Comparison of ENCODE assay signal across 26 cellular contexts in the genomic region with DNA sequence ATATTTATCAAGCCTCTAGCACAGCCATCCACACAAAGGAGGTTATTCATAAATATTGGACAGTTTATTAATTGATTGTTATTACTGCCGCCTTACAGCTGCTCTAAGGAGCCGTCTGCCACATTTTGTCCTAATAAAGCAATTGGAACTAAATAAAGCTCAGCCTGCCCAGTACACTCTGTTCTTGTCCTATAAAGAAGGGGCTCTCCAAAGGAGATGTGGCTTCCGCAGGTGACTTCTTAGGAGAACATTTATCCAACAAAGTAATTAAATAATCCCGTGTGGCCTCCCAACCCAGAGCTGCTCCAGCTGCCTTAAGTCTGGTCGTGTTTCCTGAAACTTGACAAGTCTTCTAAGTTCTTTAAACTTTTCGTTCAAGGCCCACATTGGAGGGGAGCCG.
DNase-seq lines count a peak whose midpoint lies in the region; ATAC-seq and TF ChIP-seq lines count a peak whose summit lies in the region.
"Had no signal": no experiment of that assay in that cellular context is flagged by ENCODE, and none has a peak within 500 bp of the region (broad histone marks: within the 10 kb centered on the region; RNA-seq: fewer than 3 reads in every experiment).

No MANE protein-coding gene starts in this region.

- intact Hi-C loops in breast epithelium (cut with DNase I; ENCODE audit: low total_unique reads) (loop anchor here (2.0 kb wide), 1 partner anchor 70 kb away; no protein-coding TSS in a partner anchor), mammary epithelial cell (cut with micrococcal nuclease) (no loop called here)

- H3K4me3 ChIP-seq in breast epithelium = no peak overlapping the region
- H3K4me3 ChIP-seq in mammary epithelial cell (replicated peaks in 1 of 3; ENCODE audit: insufficient read depth in 1 of 3, low read depth in 2 of 3, low read length in 3 of 3) = no peak overlapping the region
- H3K4me3 ChIP-seq in gastroesophageal sphincter = no peak overlapping the region
- H3K4me3 ChIP-seq: GM23248 had no signal

- BruUV-seq in mammary epithelial cell (replicated peaks; lab: Mats Ljungman, UMichigan) = no TSS peak

- peak overlapping the region; percentile 68 to 72 for H3K27ac ChIP-seq in breast epithelium
- H3K27ac ChIP-seq in mammary epithelial cell (ENCODE audit: insufficient read depth, low read depth, low read length) = no peak overlapping the region
- H3K27ac ChIP-seq in gastroesophageal sphincter = peak overlapping the region in 2 of 4 donors; percentile 48
- H3K27ac ChIP-seq: 22Rv1, GM23248, HL-60, KMS-11, RWPE1 had no signal

- no peak for TF ChIP-seq CTCF in breast epithelium (IDR thresholded peaks at IDR 0.05)
- TF ChIP-seq CTCF in mammary epithelial cell (conservative IDR thresholded peaks at IDR 0.05 in 1 of 2, IDR thresholded peaks at IDR 0.05 in 1 of 2; ENCODE audit: extremely low read depth in 1 of 2, insufficient read depth in 1 of 2, low read depth in 1 of 2, low read length in 2 of 2) = no peak
- no peak for TF ChIP-seq CTCF in gastroesophageal sphincter (IDR thresholded peaks at IDR 0.05)

- no peaks in the 10 kb centered on the region for H3K36me3 ChIP-seq in breast epithelium
- H3K36me3 ChIP-seq in mammary epithelial cell (ENCODE audit: insufficient read depth, low read length) = no peaks in the 10 kb centered on the region
- H3K36me3 ChIP-seq in gastroesophageal sphincter = no peaks in the 10 kb centered on the region

- CTCF ChIA-PET in mammary epithelial cell (lab: Charles Lee; ENCODE audit: low non-redundant PET) = no interaction called here

- H3K9me3 ChIP-seq in breast epithelium = no peaks in the 10 kb centered on the region
- H3K9me3 ChIP-seq in mammary epithelial cell (replicated peaks; ENCODE audit: insufficient read depth, low read length) = peaks cover 4% of the 10 kb centered on the region
- peaks cover 0 to 6% (median 0%) of the 10 kb centered on the region in 3 donors for H3K9me3 ChIP-seq in gastroesophageal sphincter

- H3K4me1 ChIP-seq in breast epithelium = peaks cover 0 to 15% of the 10 kb centered on the region in 2 donors
- H3K4me1 ChIP-seq in mammary epithelial cell (ENCODE audit: insufficient read depth, low read length) = no peaks in the 10 kb centered on the region
- peaks cover 0 to 27% (median 0%) of the 10 kb centered on the region in 3 donors for H3K4me1 ChIP-seq in gastroesophageal sphincter

- in situ Hi-C loops in mammary epithelial cell (cut with MboI; ENCODE audit: low sequenced_read_pairs in 2 of 2) = no loop called here

- peak; percentile 44 for ATAC-seq in gastroesophageal sphincter
- ATAC-seq: Panc1 had no signal

- no peak overlapping the region for H3K9ac ChIP-seq in mammary epithelial cell (ENCODE audit: insufficient read depth, low read length)
- H3K9ac ChIP-seq: GM23248, KMS-11 had no signal

- H3K27me3 ChIP-seq in breast epithelium (peaks cover 0 to 16% of the 10 kb centered on the region in 2 donors), mammary epithelial cell (ENCODE audit: insufficient read depth, low read length) (no peaks in the 10 kb centered on the region), gastroesophageal sphincter (peaks cover 44% of the 10 kb centered on the region)

- H3K4me2 ChIP-seq in mammary epithelial cell (ENCODE audit: insufficient read depth, low read depth, low read length) = no peak overlapping the region
- H3K4me2 ChIP-seq: KMS-11 had no signal

- DNase-seq in breast epithelium (ENCODE audit: low spot score in 2 of 2) (peak in 1 of 2 donors; percentile 72), mammary epithelial cell (no peak), pons (ENCODE audit: low spot score) (peak; percentile 44), superior temporal gyrus (ENCODE audit: extremely low spot score) (peak; percentile 42), Kasumi-1 (lab: John Stamatoyannopoulos, UW) (no peak), DMS153 treated with DMSO at 0.1 percent for 48 hours (lab: John Stamatoyannopoulos, UW; ENCODE audit: unreplicated experiment) (no peak), NCI-H187 treated with DMSO at 0.1 percent for 48 hours (lab: John Stamatoyannopoulos, UW) (no peak)
- DNase-seq: CD4-positive, CD25-positive, alpha-beta regulatory T cell; DMS53; GM23248; H7; NCI-H1048; NCI-H1417 treated with DMSO at 0.1 percent for 48 hours; NCI-H1694 treated with DMSO at 0.1 percent for 48 hours; NCI-H2081 treated with DMSO at 0.1 percent for 48 hours; NCI-H2171; NCI-H226; NCI-H510A; NCI-H69; SIG-M5 had no signal

- H2AFZ ChIP-seq in mammary epithelial cell (ENCODE audit: low read depth, low read length) = no peak overlapping the region
- H2AFZ ChIP-seq: GM23248 had no signal

- H3K79me2 ChIP-seq in mammary epithelial cell (ENCODE audit: insufficient read depth, low read length) = no peaks in the 10 kb centered on the region

- H4K20me1 ChIP-seq in mammary epithelial cell (ENCODE audit: insufficient read depth, low read length) = no peaks in the 10 kb centered on the region

- dilution Hi-C loops in mammary epithelial cell (cut with HindIII; ENCODE audit: low sequenced_read_pairs) = no loop called here

- no peak for TF ChIP-seq POLR2A in breast epithelium (IDR thresholded peaks at IDR 0.05)
- TF ChIP-seq POLR2A in gastroesophageal sphincter (IDR thresholded peaks at IDR 0.05) = no peak

- TF ChIP-seq EP300 in gastroesophageal sphincter (IDR thresholded peaks at IDR 0.05) = no peak

- whole genome bisulfite sequencing in mammary epithelial cell (ENCODE audit: low coverage, missing lambda C conversion rate) = 20% methylated on average over 7 of the region's 7 CpGs
- 37 to 58% methylated on average over 4 to 7 of the region's 7 CpGs for WGBS in gastroesophageal sphincter (ENCODE audit: low coverage in 1 of 2), 2 donors

Comparison
In these comparisons a context has a peak if more than half of its experiments do, and no peak if none do; other contexts are left out.
1. DNase-seq: peak in pons (single experiment) and superior temporal gyrus (single experiment); none in mammary epithelial cell (single experiment), Kasumi-1 (0 of 2), DMS153 treated with DMSO at 0.1 percent for 48 hours (single experiment) and NCI-H187 treated with DMSO at 0.1 percent for 48 hours (single experiment).